In genomic region chr6:133034509-133035206, GRCh38 we compare ENCODE assay signal across 31 cellular contexts.
"Had no signal": no experiment of that assay in that cellular context is flagged by ENCODE, and none has a peak within 500 bp of the region (broad histone marks: within the 10 kb centered on the region; RNA-seq: fewer than 3 reads in every experiment).

No MANE protein-coding gene starts in this region.

- H3K4me3 ChIP-seq: adrenal gland, body of pancreas, gastroesophageal sphincter, hepatocyte, ovary, skin epidermis, testis, transverse colon had no signal

- H3K27me3 Mint-ChIP-seq: activated naive CD8-positive, alpha-beta T cell treated with anti-CD3 and anti-CD28 coated beads for 36 hours; effector memory CD8-positive, alpha-beta T cell had no signal

- H3K4me1 Mint-ChIP-seq: activated naive CD8-positive, alpha-beta T cell treated with anti-CD3 and anti-CD28 coated beads for 36 hours; naive thymus-derived CD4-positive, alpha-beta T cell had no signal

- H3K4me1 ChIP-seq: adrenal gland, body of pancreas, gastroesophageal sphincter, testis, transverse colon had no signal

- DNase-seq: activated CD4-positive, alpha-beta memory T cell treated with anti-CD3 and anti-CD28 coated beads for 36 hours; activated CD4-positive, alpha-beta T cell treated with anti-CD3 and anti-CD28 coated beads for 4 hours; activated CD8-positive, alpha-beta memory T cell treated with anti-CD3 and anti-CD28 coated beads, Interleukin-2, amount 50 U/mL, for 4 hours; activated effector memory CD4-positive, alpha-beta T cell treated with Interleukin-2 at 50 U/mL for 16 hours; activated naive CD4-positive, alpha-beta T cell treated with Interleukin-2 at 50 U/mL for 16 hours; activated naive CD8-positive, alpha-beta T cell treated with anti-CD3 and anti-CD28 coated beads for 36 hours; activated T-cell treated with anti-CD3 and anti-CD28 coated beads, Interleukin-2, amount 50 U/mL, for 48 hours; adrenal gland; aorta; body of pancreas; cortex of kidney; effector memory CD8-positive, alpha-beta T cell; erythroblast; islet precursor cell; mammary epithelial cell; midbrain; naive thymus-derived CD4-positive, alpha-beta T cell; ovary; retina; stimulated activated CD4-positive, alpha-beta T cell treated with anti-CD3 and anti-CD28 coated beads, Interleukin-12 subunit alpha, Interleukin-12 subunit beta, amount 100 ng/mL, for 4 hours; stimulated activated CD4-positive, alpha-beta T cell treated with anti-CD3 and anti-CD28 coated beads, Interleukin-4, amount 100 ng/mL, for 1 hour; stimulated activated naive CD8-positive, alpha-beta T cell treated with anti-CD3 and anti-CD28 coated beads, Interleukin-15, Interleukin-2, amounts not matched to agents 100 U/mL and 50 U/mL, for 24 hours; T-helper 1 cell; testis; transverse colon had no signal

- H3K27me3 ChIP-seq: adrenal gland, body of pancreas, gastroesophageal sphincter, hepatocyte, ovary, testis, transverse colon had no signal

- H3K36me3 ChIP-seq: adrenal gland, gastroesophageal sphincter, ovary, transverse colon had no signal

- H3K36me3 Mint-ChIP-seq: activated CD4-positive, alpha-beta memory T cell treated with anti-CD3 and anti-CD28 coated beads for 36 hours; activated naive CD8-positive, alpha-beta T cell treated with anti-CD3 and anti-CD28 coated beads for 36 hours; naive thymus-derived CD4-positive, alpha-beta T cell had no signal

- H3K4me2 ChIP-seq: hepatocyte had no signal

- H3K9me3 ChIP-seq: adrenal gland, body of pancreas, gastroesophageal sphincter, ovary, testis, transverse colon had no signal

- ATAC-seq: body of pancreas; effector memory CD8-positive, alpha-beta T cell; gastroesophageal sphincter; naive thymus-derived CD4-positive, alpha-beta T cell; sciatic nerve; stimulated activated naive CD8-positive, alpha-beta T cell treated with anti-CD3 and anti-CD28 coated beads, Interleukin-15, Interleukin-2, amounts not matched to agents 100 U/mL and 50 U/mL, for 24 hours had no signal

- H2AFZ ChIP-seq: hepatocyte had no signal

- H3K9me3 Mint-ChIP-seq: activated CD4-positive, alpha-beta memory T cell treated with anti-CD3 and anti-CD28 coated beads for 36 hours; activated naive CD8-positive, alpha-beta T cell treated with anti-CD3 and anti-CD28 coated beads for 36 hours; effector memory CD8-positive, alpha-beta T cell; T-helper 2 cell treated with Interferon-gamma antibody and Interleukin-4, amounts not matched to agents 5 μg/mL and 100 μg/mL, for 36 hours had no signal

- H3K27ac Mint-ChIP-seq: activated CD4-positive, alpha-beta memory T cell treated with anti-CD3 and anti-CD28 coated beads for 36 hours; activated naive CD8-positive, alpha-beta T cell treated with anti-CD3 and anti-CD28 coated beads for 36 hours; effector memory CD8-positive, alpha-beta T cell; naive thymus-derived CD4-positive, alpha-beta T cell; progenitor cell of endocrine pancreas; T-helper 2 cell treated with Interferon-gamma antibody and Interleukin-4, amounts not matched to agents 5 μg/mL and 100 μg/mL, for 36 hours had no signal

- H3K4me3 Mint-ChIP-seq: activated CD4-positive, alpha-beta memory T cell treated with anti-CD3 and anti-CD28 coated beads for 36 hours; activated naive CD8-positive, alpha-beta T cell treated with anti-CD3 and anti-CD28 coated beads for 36 hours; effector memory CD8-positive, alpha-beta T cell; naive thymus-derived CD4-positive, alpha-beta T cell; T-helper 2 cell treated with Interferon-gamma antibody and Interleukin-4, amounts not matched to agents 5 μg/mL and 100 μg/mL, for 36 hours had no signal

- H3K79me2 ChIP-seq: hepatocyte had no signal

- H3K27ac ChIP-seq: adrenal gland, body of pancreas, gastroesophageal sphincter, hepatocyte, ovary, skin epidermis, testis, transverse colon had no signal
